8 cellular contexts compared by ENCODE assay signal in genomic region chr11:117809236-117810055, GRCh38. TPM values are rescaled to one million over a fixed set of nuclear protein-coding genes. Genes with fewer than 3 reads are reported as not detected.
DNase-seq lines count a peak whose midpoint lies in the region; ATAC-seq lines count a peak whose summit lies in the region.

No MANE protein-coding gene starts in this region.

- H2BK15ac ChIP-seq in neuronal stem cell (ENCODE audit: low read length): no peak overlapping the region

- H3K4ac ChIP-seq in neuronal stem cell (ENCODE audit: low read length): peak overlapping the region; percentile 57

- H3K27me3 Mint-ChIP-seq in CD4-positive, CD25-positive, alpha-beta regulatory T cell: peaks cover 6% of the 10 kb centered on the region

- no peak overlapping the region for H3K23ac ChIP-seq in neuronal stem cell (ENCODE audit: low read depth, low read length, poor library complexity)

- H3K4me1 ChIP-seq in CD4-positive, CD25-positive, alpha-beta regulatory T cell (ENCODE audit: control insufficient read depth, insufficient read depth, low read length, poor library complexity, severe bottlenecking): peaks cover 11% of the 10 kb centered on the region
- peaks cover 2 to 6% of the 10 kb centered on the region in 2 donors for H3K4me1 ChIP-seq in neuronal stem cell (ENCODE audit: control insufficient read depth in 2 of 2, insufficient read depth in 1 of 2, low read depth in 1 of 2, low read length in 2 of 2)

- H2BK120ac ChIP-seq in neuronal stem cell (ENCODE audit: low read depth, low read length): no peak overlapping the region

- no peak overlapping the region for H2AK5ac ChIP-seq in neuronal stem cell (ENCODE audit: low read depth, low read length)

- peaks cover 6 to 28% (median 14%) of the 10 kb centered on the region in 4 donors for H3K4me1 Mint-ChIP-seq in CD4-positive, CD25-positive, alpha-beta regulatory T cell

- no peaks in the 10 kb centered on the region for H3K27me3 ChIP-seq in CD4-positive, CD25-positive, alpha-beta regulatory T cell (ENCODE audit: control insufficient read depth, insufficient read depth, low read length)
- H3K27me3 ChIP-seq in H7 (ENCODE audit: control insufficient read depth, insufficient read depth, low read length) (no peaks in the 10 kb centered on the region), neuronal stem cell (ENCODE audit: control insufficient read depth in 3 of 3, insufficient read depth in 3 of 3, low read depth in 1 of 3, low read length in 3 of 3) (peaks cover 0 to 24% (median 3%) of the 10 kb centered on the region in 3 experiments)

- no peaks in the 10 kb centered on the region for H3K79me1 ChIP-seq in neuronal stem cell (ENCODE audit: low read depth, low read length)

- peak; percentile 71 to 79 for ATAC-seq in CD4-positive, CD25-positive, alpha-beta regulatory T cell (ENCODE audit: low read depth in 2 of 2)

- no peaks in the 10 kb centered on the region for H3K36me3 Mint-ChIP-seq in CD4-positive, CD25-positive, alpha-beta regulatory T cell

- no peak overlapping the region for H2AFZ ChIP-seq in neuronal stem cell (ENCODE audit: low read length)

- H3K14ac ChIP-seq in neuronal stem cell (ENCODE audit: low read length): no peak overlapping the region

- no peak overlapping the region for H2BK5ac ChIP-seq in neuronal stem cell (ENCODE audit: low read length)

- no peak overlapping the region for H2BK12ac ChIP-seq in neuronal stem cell (ENCODE audit: low read length)

- H3K18ac ChIP-seq in neuronal stem cell (ENCODE audit: low read length): peak overlapping the region; percentile 79

- H4K91ac ChIP-seq in neuronal stem cell (ENCODE audit: low read depth, low read length, poor library complexity): no peak overlapping the region

- DNase-seq in CD4-positive, CD25-positive, alpha-beta regulatory T cell: peak in 2 of 3 donors; percentile 29 to 54
- peak; percentile 88 for DNase-seq in H7
- peak; percentile 95 to 99 for DNase-seq in NCI-H526 (lab: John Stamatoyannopoulos, UW)
- DNase-seq in activated CD8-positive, alpha-beta memory T cell treated with anti-CD3 and anti-CD28 coated beads, Interleukin-2, amount 50 U/mL, for 48 hours: peak; percentile 74
- DNase-seq in fibroblast of peridontal ligament (ENCODE audit: extremely low read depth): peak; percentile 6
- peak; percentile 56 for DNase-seq in neuronal stem cell (ENCODE audit: low spot score)
- no peak for DNase-seq in cortex of kidney (lab: John Stamatoyannopoulos, UW)
- DNase-seq in HCEC 1CT: no peak

- H3K9ac ChIP-seq in neuronal stem cell (ENCODE audit: low read depth, low read length, poor library complexity): no peak overlapping the region

- no peaks in the 10 kb centered on the region for H3K9me3 Mint-ChIP-seq in CD4-positive, CD25-positive, alpha-beta regulatory T cell

- H3K9me3 ChIP-seq in CD4-positive, CD25-positive, alpha-beta regulatory T cell (ENCODE audit: control insufficient read depth in 2 of 2, low read length in 2 of 2): no peaks in the 10 kb centered on the region
- no peaks in the 10 kb centered on the region for H3K9me3 ChIP-seq in neuronal stem cell (replicated peaks in 1 of 2; ENCODE audit: control insufficient read depth in 2 of 2, insufficient read depth in 1 of 2, low read depth in 1 of 2, low read length in 2 of 2)

- no peaks in the 10 kb centered on the region for H3K36me3 ChIP-seq in CD4-positive, CD25-positive, alpha-beta regulatory T cell (ENCODE audit: control insufficient read depth, insufficient read depth, low read length)
- no peaks in the 10 kb centered on the region for H3K36me3 ChIP-seq in H7 (replicated peaks; ENCODE audit: control insufficient read depth, insufficient read depth, low read length)
- H3K36me3 ChIP-seq in neuronal stem cell (replicated peaks in 1 of 2; ENCODE audit: control insufficient read depth in 2 of 2, insufficient read depth in 2 of 2, low read length in 2 of 2): no peaks in the 10 kb centered on the region

- no peak overlapping the region for H3K4me2 ChIP-seq in neuronal stem cell (ENCODE audit: insufficient read depth, low read length, poor library complexity, severe bottlenecking)

- peak overlapping the region in 1 of 4 donors; percentile 38 for H3K4me3 Mint-ChIP-seq in CD4-positive, CD25-positive, alpha-beta regulatory T cell

- no peak overlapping the region for H4K8ac ChIP-seq in neuronal stem cell (ENCODE audit: low read depth, low read length)

- 100% methylated on average over 1 of the region's 22 CpGs for WGBS in neuronal stem cell (ENCODE audit: extremely low coverage in 2 of 2, insufficient read length in 2 of 2, insufficient replicate concordance in 1 of 2), 2 donors

- peak overlapping the region; percentile 11 to 27 (median 20) for H3K27ac Mint-ChIP-seq in CD4-positive, CD25-positive, alpha-beta regulatory T cell

- peak overlapping the region; percentile 18 for H3K4me3 ChIP-seq in CD4-positive, CD25-positive, alpha-beta regulatory T cell (ENCODE audit: low read depth, low read length)
- H3K4me3 ChIP-seq in H7 (ENCODE audit: insufficient read depth, low read depth, low read length) (no peak overlapping the region), neuronal stem cell (ENCODE audit: low read length in 2 of 2) (peak overlapping the region in 1 of 2 donors; percentile 2)

- no peak overlapping the region for H3K27ac ChIP-seq in CD4-positive, CD25-positive, alpha-beta regulatory T cell (ENCODE audit: insufficient read depth, low read length, poor library complexity, severe bottlenecking)
- H3K27ac ChIP-seq in neuronal stem cell (replicated peaks; ENCODE audit: low read length): no peak overlapping the region

RNA-seq across cellular contexts. Expression of gene DSCAML1, which starts 12.4 kb away (rescaled TPM):
- total RNA-seq in CD4-positive, CD25-positive, alpha-beta regulatory T cell: 1.6 TPM
- under 1 TPM in 3 of 4 donors, not detected in 1; 0.08 to 0.34 (median 0.25) TPM for polyA plus RNA-seq in CD4-positive, CD25-positive, alpha-beta regulatory T cell
- 0.33 and 0.59 TPM in 2 replicates for total RNA-seq in H7 (2014; rRNA removed; shearing (Covaris generic))
- 0.47 TPM for polyA plus RNA-seq in neuronal stem cell (2013, experiment 1 of 2)
- polyA plus RNA-seq in neuronal stem cell (2013, experiment 2 of 2): 0.50 TPM

RNA-seq across cellular contexts. Expression of gene FXYD2, which starts 15.1 kb away (rescaled TPM):
- total RNA-seq in CD4-positive, CD25-positive, alpha-beta regulatory T cell: 4.0 TPM
- 10 to 100 TPM; 35.5 to 88.9 (median 72.3) TPM for polyA plus RNA-seq in CD4-positive, CD25-positive, alpha-beta regulatory T cell
- total RNA-seq in H7 (2014; rRNA removed; shearing (Covaris generic)): 0.07 and 0.66 TPM in 2 replicates
- polyA plus RNA-seq in neuronal stem cell (2013, experiment 1 of 2): 4.1 TPM
- 3.3 TPM for polyA plus RNA-seq in neuronal stem cell (2013, experiment 2 of 2)

Comparison
In these comparisons a context has a peak if more than half of its experiments do, and no peak if none do; other contexts are left out.
1. DNase-seq: peak in CD4-positive, CD25-positive, alpha-beta regulatory T cell (2 of 3), H7 (single experiment), NCI-H526 (2 of 2), activated CD8-positive, alpha-beta memory T cell treated with anti-CD3 and anti-CD28 coated beads, Interleukin-2, amount 50 U/mL, for 48 hours (single experiment), fibroblast of peridontal ligament (single experiment) and neuronal stem cell (single experiment); none in cortex of kidney (single experiment) and HCEC 1CT (single experiment).